ENCODE assay signal across 9 cellular contexts in genomic region chr6:26022737-26023136, GRCh38.
DNase-seq lines count a peak whose midpoint lies in the region; TF ChIP-seq lines count a peak whose summit lies in the region.
"Had no signal": no experiment of that assay in that cellular context is flagged by ENCODE, and none has a peak within 500 bp of the region (broad histone marks: within the 10 kb centered on the region; RNA-seq: fewer than 3 reads in every experiment).

No MANE protein-coding gene starts in this region.

- H3K4me2 ChIP-seq in MM.1S (ENCODE audit: low read depth, low read length), result peak overlapping the region; percentile 56; the same call in 1 of the 2 replicates

- H3K4me1 Mint-ChIP-seq in brain, result peaks cover 41% of the 10 kb centered on the region
- H3K4me1 Mint-ChIP-seq in progenitor cell of endocrine pancreas (ENCODE audit: low read depth), result peaks cover 44% of the 10 kb centered on the region

- peaks cover 18% of the 10 kb centered on the region for H3K4me1 ChIP-seq in MM.1S (ENCODE audit: low read length)

- no peaks in the 10 kb centered on the region for H3K9me3 ChIP-seq in MM.1S (replicated peaks; ENCODE audit: insufficient read depth, low read length)
- H3K9me3 ChIP-seq: upper lobe of right lung had no signal

- H4K20me1 ChIP-seq in MM.1S (ENCODE audit: insufficient read depth, low read length), result no peaks in the 10 kb centered on the region

- peaks cover 0 to 11% (median 0%) of the 10 kb centered on the region in 5 experiments for H3K9me3 Mint-ChIP-seq in brain
- peaks cover 10% of the 10 kb centered on the region for H3K9me3 Mint-ChIP-seq in progenitor cell of endocrine pancreas (ENCODE audit: low read depth)

- peak overlapping the region; percentile 94 to 98 (median 96) for H3K4me3 Mint-ChIP-seq in brain
- H3K4me3 Mint-ChIP-seq in progenitor cell of endocrine pancreas (ENCODE audit: low read depth), result peak overlapping the region; percentile 95

- H3F3A ChIP-seq in MM.1S (ENCODE audit: insufficient read depth, low read length), result peaks cover 35% of the 10 kb centered on the region

- no peak overlapping the region for H3K4me3 ChIP-seq in MM.1S (ENCODE audit: low read length)

- H3K36me3 Mint-ChIP-seq in brain, result no peaks in the 10 kb centered on the region
- H3K36me3 Mint-ChIP-seq in progenitor cell of endocrine pancreas (ENCODE audit: insufficient read depth), result peaks cover 8% of the 10 kb centered on the region

- H3K27me3 Mint-ChIP-seq in brain (peaks cover 12% of the 10 kb centered on the region), progenitor cell of endocrine pancreas (no peaks in the 10 kb centered on the region)

- no peaks in the 10 kb centered on the region for H3K36me3 ChIP-seq in MM.1S (replicated peaks; ENCODE audit: insufficient read depth, low read length)
- H3K36me3 ChIP-seq: upper lobe of right lung had no signal

- no peak overlapping the region for H2AFZ ChIP-seq in MM.1S (ENCODE audit: low read length)

- H3K79me2 ChIP-seq in MM.1S (ENCODE audit: low read length), result no peaks in the 10 kb centered on the region

- DNase-seq in SHP77 (lab: John Stamatoyannopoulos, UW), result peak; percentile 15 to 27
- DNase-seq in SHP77 treated with DMSO at 0.1 percent for 48 hours (lab: John Stamatoyannopoulos, UW), result no peak
- no peak for DNase-seq in MM.1S
- no peak for DNase-seq in progenitor cell of endocrine pancreas (ENCODE audit: low spot score, unreplicated experiment)
- no peak for DNase-seq in activated effector memory CD4-positive, alpha-beta T cell treated with Interleukin-2 at 50 U/mL for 16 hours
- DNase-seq in cerebellar cortex (ENCODE audit: low spot score), result no peak
- DNase-seq in stimulated activated CD4-positive, alpha-beta T cell treated with anti-CD3 and anti-CD28 coated beads, Interleukin-2, amount 100 ng/mL, for 48 hours, result no peak
- DNase-seq: upper lobe of right lung had no signal

- H3K27ac Mint-ChIP-seq in brain (peak overlapping the region in 4 of 5 experiments; percentile 98 to 100 (median 98)), progenitor cell of endocrine pancreas (peak overlapping the region; percentile 99)

- no peak for TF ChIP-seq CTCF in MM.1S (IDR thresholded peaks at IDR 0.05; ENCODE audit: low read length)
- TF ChIP-seq CTCF in brain (conservative IDR thresholded peaks at IDR 0.05), result no peak
- TF ChIP-seq CTCF in progenitor cell of endocrine pancreas (IDR thresholded peaks at IDR 0.05; ENCODE audit: unreplicated experiment), result no peak

- no peaks in the 10 kb centered on the region for H3K9me2 ChIP-seq in MM.1S (replicated peaks; ENCODE audit: insufficient read depth, low read length)

- H3K27ac ChIP-seq in MM.1S (ENCODE audit: low read length), result peak overlapping the region; percentile 97; the same call in 1 of the 2 replicates

- H3K9ac ChIP-seq in MM.1S (ENCODE audit: low read length), result peak overlapping the region; percentile 66; the same call in 1 of the 2 replicates

- no peaks in the 10 kb centered on the region for H3K27me3 ChIP-seq in MM.1S (replicated peaks; ENCODE audit: insufficient read depth, low read length)
- H3K27me3 ChIP-seq: upper lobe of right lung had no signal

Comparison
In these comparisons a context has a peak if more than half of its experiments do, and no peak if none do; other contexts are left out.
1. DNase-seq: peak in SHP77 (2 of 2); none in SHP77 treated with DMSO at 0.1 percent for 48 hours (single experiment), MM.1S (single experiment), progenitor cell of endocrine pancreas (single experiment), activated effector memory CD4-positive, alpha-beta T cell treated with Interleukin-2 at 50 U/mL for 16 hours (single experiment), cerebellar cortex (single experiment) and stimulated activated CD4-positive, alpha-beta T cell treated with anti-CD3 and anti-CD28 coated beads, Interleukin-2, amount 100 ng/mL, for 48 hours (0 of 2).